In the genomic region with DNA sequence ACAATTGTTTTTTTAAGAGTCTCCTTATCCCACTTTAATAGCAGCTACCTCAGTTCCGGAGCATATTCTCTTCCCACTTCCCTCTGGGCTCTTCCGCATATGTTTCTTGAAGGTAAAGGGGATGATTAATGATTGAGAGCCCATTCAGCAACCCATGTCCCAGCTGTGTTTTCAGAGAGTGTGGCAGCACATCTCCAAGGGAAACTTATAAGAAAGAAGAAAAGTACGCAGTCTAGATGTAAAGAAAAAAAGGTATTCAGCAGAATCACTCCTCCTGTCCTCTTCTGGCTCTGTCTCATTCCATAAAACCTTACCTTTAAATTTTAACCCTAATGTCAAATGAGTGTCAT, we compare ENCODE assay signal across 9 cellular contexts. TPM values are rescaled to one million over a fixed set of nuclear protein-coding genes. Genes with fewer than 3 reads are reported as not detected.
DNase-seq lines count a peak whose midpoint lies in the region; ATAC-seq and TF ChIP-seq lines count a peak whose summit lies in the region.
"Had no signal": no experiment of that assay in that cellular context is flagged by ENCODE, and none has a peak within 500 bp of the region (broad histone marks: within the 10 kb centered on the region; RNA-seq: fewer than 3 reads in every experiment).

No MANE protein-coding gene starts in this region.

- peaks cover 34% of the 10 kb centered on the region for H3K27me3 Mint-ChIP-seq in T-helper 1 cell treated with Interleukin-12 subunit alpha and Interleukin-12 subunit beta and Interleukin-4 antibody, amounts not matched to agents 30 μg/mL and 1 μg/mL, for 36 hours (ENCODE audit: low read depth)
- H3K27me3 Mint-ChIP-seq in stimulated activated memory B cell treated with anti-CD40 and anti-IgM and Interleukin-4, amounts not matched to agents 10 μg/mL and 1 μg/mL and 100 μg/mL, for 72 hours = no peaks in the 10 kb centered on the region

- H3K27ac Mint-ChIP-seq in T-helper 1 cell treated with Interleukin-12 subunit alpha and Interleukin-12 subunit beta and Interleukin-4 antibody, amounts not matched to agents 30 μg/mL and 1 μg/mL, for 36 hours = no peak overlapping the region
- peak overlapping the region; percentile 93 for H3K27ac Mint-ChIP-seq in stimulated activated memory B cell treated with anti-CD40 and anti-IgM and Interleukin-4, amounts not matched to agents 10 μg/mL and 1 μg/mL and 100 μg/mL, for 72 hours

- no peaks in the 10 kb centered on the region for H3K9me3 Mint-ChIP-seq in T-helper 1 cell treated with Interleukin-12 subunit alpha and Interleukin-12 subunit beta and Interleukin-4 antibody, amounts not matched to agents 30 μg/mL and 1 μg/mL, for 36 hours
- H3K9me3 Mint-ChIP-seq in stimulated activated memory B cell treated with anti-CD40 and anti-IgM and Interleukin-4, amounts not matched to agents 10 μg/mL and 1 μg/mL and 100 μg/mL, for 72 hours = no peaks in the 10 kb centered on the region

- no peak for TF ChIP-seq CTCF in epithelial cell of proximal tubule (conservative IDR thresholded peaks at IDR 0.05; ENCODE audit: low read depth, low read length)

- no peaks in the 10 kb centered on the region for H3K36me3 Mint-ChIP-seq in T-helper 1 cell treated with Interleukin-12 subunit alpha and Interleukin-12 subunit beta and Interleukin-4 antibody, amounts not matched to agents 30 μg/mL and 1 μg/mL, for 36 hours (ENCODE audit: low read depth)
- H3K36me3 Mint-ChIP-seq in stimulated activated memory B cell treated with anti-CD40 and anti-IgM and Interleukin-4, amounts not matched to agents 10 μg/mL and 1 μg/mL and 100 μg/mL, for 72 hours = no peaks in the 10 kb centered on the region

- DNase-seq in T-helper 1 cell (no peak), epithelial cell of proximal tubule (ENCODE audit: low read depth) (no peak), NCI-H2227 (lab: John Stamatoyannopoulos, UW; ENCODE audit: unreplicated experiment) (no peak), substantia nigra (lab: John Stamatoyannopoulos, UW) (no peak), NOMO-1 (lab: John Stamatoyannopoulos, UW; ENCODE audit: unreplicated experiment in 2 of 2) (no peak)

- peak; percentile 15 for ATAC-seq in HG03460 (IDR thresholded peaks at IDR 0.05; ENCODE audit: unreplicated experiment)
- ATAC-seq in stimulated activated memory B cell treated with anti-CD40 and anti-IgM and Interleukin-4, amounts not matched to agents 10 μg/mL and 1 μg/mL and 100 μg/mL, for 72 hours = peak; percentile 43

- peak overlapping the region; percentile 78 for H3K4me3 Mint-ChIP-seq in T-helper 1 cell treated with Interleukin-12 subunit alpha and Interleukin-12 subunit beta and Interleukin-4 antibody, amounts not matched to agents 30 μg/mL and 1 μg/mL, for 36 hours
- H3K4me3 Mint-ChIP-seq in stimulated activated memory B cell treated with anti-CD40 and anti-IgM and Interleukin-4, amounts not matched to agents 10 μg/mL and 1 μg/mL and 100 μg/mL, for 72 hours = peak overlapping the region; percentile 92

- no peak overlapping the region for H3K27ac ChIP-seq in substantia nigra (ENCODE audit: low read depth, low read length, poor library complexity, severe bottlenecking)
- H3K27ac ChIP-seq: C4-2B had no signal

- peak overlapping the region; percentile 78 for H3K4me3 ChIP-seq in epithelial cell of proximal tubule (ENCODE audit: low read depth, low read length)

- peaks cover 11% of the 10 kb centered on the region for H3K4me1 Mint-ChIP-seq in T-helper 1 cell treated with Interleukin-12 subunit alpha and Interleukin-12 subunit beta and Interleukin-4 antibody, amounts not matched to agents 30 μg/mL and 1 μg/mL, for 36 hours (ENCODE audit: low read depth)
- peaks cover 14% of the 10 kb centered on the region for H3K4me1 Mint-ChIP-seq in stimulated activated memory B cell treated with anti-CD40 and anti-IgM and Interleukin-4, amounts not matched to agents 10 μg/mL and 1 μg/mL and 100 μg/mL, for 72 hours

RNA-seq across cellular contexts. Expression of gene ANKRD7, which starts 9.7 kb away (rescaled TPM):
- 0.69 and 1.5 TPM in 2 replicates for total RNA-seq in epithelial cell of proximal tubule

RNA-seq across cellular contexts. Expression of gene LSM8, which starts 30.8 kb away (rescaled TPM):
- 43.0 and 91.1 TPM in 2 replicates for total RNA-seq in epithelial cell of proximal tubule
